In the genomic region with DNA sequence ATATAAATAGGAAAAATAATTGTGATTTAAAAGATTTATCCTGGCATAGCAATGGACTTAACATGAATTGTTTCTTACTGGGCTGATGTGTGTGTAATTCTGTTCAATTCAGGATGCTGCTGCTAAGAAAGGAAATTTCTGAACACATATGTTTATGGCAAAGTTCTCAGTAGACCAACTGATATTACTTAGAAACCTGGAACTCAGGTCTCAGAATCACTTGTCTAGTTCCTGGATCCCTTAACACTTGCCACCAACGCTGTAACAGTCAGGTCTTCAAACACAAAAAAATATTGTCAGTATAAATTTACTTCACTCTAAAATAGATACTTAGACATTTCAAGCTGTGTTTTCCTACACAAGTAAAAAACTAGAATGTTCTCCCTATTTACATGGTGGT, we compare ENCODE assay signal across 15 cellular contexts. TPM values are rescaled to one million over a fixed set of nuclear protein-coding genes. Genes with fewer than 3 reads are reported as not detected.
DNase-seq lines count a peak whose midpoint lies in the region; ATAC-seq and TF ChIP-seq lines count a peak whose summit lies in the region.
"Had no signal": no experiment of that assay in that cellular context is flagged by ENCODE, and none has a peak within 500 bp of the region (broad histone marks: within the 10 kb centered on the region; RNA-seq: fewer than 3 reads in every experiment).

No MANE protein-coding gene starts in this region.

- H3K79me1 ChIP-seq in neuronal stem cell (ENCODE audit: low read depth, low read length): peaks cover 2% of the 10 kb centered on the region

- H3K27ac Mint-ChIP-seq in CD4-positive, alpha-beta T cell: no peak overlapping the region
- peak overlapping the region; percentile 8; the same call in 1 of the 2 replicates for H3K27ac Mint-ChIP-seq in HFFc6
- H3K27ac Mint-ChIP-seq in activated naive CD8-positive, alpha-beta T cell: peak overlapping the region; percentile 47
- H3K27ac Mint-ChIP-seq in natural killer cell treated with Interleukin-12 subunit alpha and Interleukin-12 subunit beta and Interleukin-15 and Interleukin-18, amount 100 ng/mL, for 72 hours: peak overlapping the region; percentile 81 to 97

- H3K36me3 Mint-ChIP-seq in CD4-positive, alpha-beta T cell (ENCODE audit: low read depth): peaks cover 80% of the 10 kb centered on the region
- H3K36me3 Mint-ChIP-seq in HFFc6 (ENCODE audit: low read depth): peaks cover 33% of the 10 kb centered on the region
- peaks cover 21% of the 10 kb centered on the region for H3K36me3 Mint-ChIP-seq in activated naive CD8-positive, alpha-beta T cell
- peaks cover 43% of the 10 kb centered on the region for H3K36me3 Mint-ChIP-seq in natural killer cell treated with Interleukin-12 subunit alpha and Interleukin-12 subunit beta and Interleukin-15 and Interleukin-18, amount 100 ng/mL, for 72 hours

- no peak overlapping the region for H4K91ac ChIP-seq in neuronal stem cell (ENCODE audit: low read depth, low read length, poor library complexity)

- no peak overlapping the region for H3K4me2 ChIP-seq in neuronal stem cell (ENCODE audit: insufficient read depth, low read length, poor library complexity, severe bottlenecking)

- H3K18ac ChIP-seq in neuronal stem cell (ENCODE audit: low read length): no peak overlapping the region

- H3K9me3 ChIP-seq in CD4-positive, alpha-beta T cell (ENCODE audit: control insufficient read depth, low read length): no peaks in the 10 kb centered on the region
- H3K9me3 ChIP-seq in neuronal stem cell (replicated peaks in 1 of 2; ENCODE audit: control insufficient read depth in 2 of 2, insufficient read depth in 1 of 2, low read depth in 1 of 2, low read length in 2 of 2): no peaks in the 10 kb centered on the region
- H3K9me3 ChIP-seq: lower lobe of right lung had no signal

- H2AK5ac ChIP-seq in neuronal stem cell (ENCODE audit: low read depth, low read length): no peak overlapping the region

- H3K4me3 ChIP-seq in neuronal stem cell (ENCODE audit: low read length in 2 of 2): no peak overlapping the region
- H3K4me3 ChIP-seq: lower lobe of right lung had no signal

- intact Hi-C loops in CD4-positive, alpha-beta T cell (cut with DNase I, micrococcal nuclease): loop anchor here (10.0 kb wide), 3 partner anchors 91 to 501 kb away; a partner anchor contains a TSS

- no peak overlapping the region for H2BK15ac ChIP-seq in neuronal stem cell (ENCODE audit: low read length)

- no peak for TF ChIP-seq CTCF in CD4-positive, alpha-beta T cell (IDR thresholded peaks at IDR 0.05)
- TF ChIP-seq CTCF in HFFc6 (IDR thresholded peaks at IDR 0.05): no peak

- no peak for ATAC-seq in CD4-positive, alpha-beta T cell (ENCODE audit: poor library complexity)
- peak in 1 of 2 donors; percentile 56 for ATAC-seq in natural killer cell treated with Interleukin-12 subunit alpha and Interleukin-12 subunit beta and Interleukin-15 and Interleukin-18, amount 100 ng/mL, for 72 hours
- no peak for ATAC-seq in GM19467 (IDR thresholded peaks at IDR 0.05; ENCODE audit: unreplicated experiment)
- ATAC-seq: lower lobe of right lung, PC-3 had no signal

- no peaks in the 10 kb centered on the region for H3K9me3 Mint-ChIP-seq in CD4-positive, alpha-beta T cell
- H3K9me3 Mint-ChIP-seq in HFFc6: no peaks in the 10 kb centered on the region
- H3K9me3 Mint-ChIP-seq in activated naive CD8-positive, alpha-beta T cell (ENCODE audit: low read depth): no peaks in the 10 kb centered on the region
- no peaks in the 10 kb centered on the region for H3K9me3 Mint-ChIP-seq in natural killer cell treated with Interleukin-12 subunit alpha and Interleukin-12 subunit beta and Interleukin-15 and Interleukin-18, amount 100 ng/mL, for 72 hours

- H2AFZ ChIP-seq in neuronal stem cell (ENCODE audit: low read length): no peak overlapping the region

- CTCF ChIA-PET in CD4-positive, alpha-beta T cell (lab: Charles Lee): interaction anchor here (1.2 to 1.4 kb wide), 2 partner anchors 9 to 380 kb away, joined by 3 read pairs; no protein-coding TSS in a partner anchor

- no peak overlapping the region for H3K27ac ChIP-seq in CD4-positive, alpha-beta T cell (ENCODE audit: low read depth, low read length)
- H3K27ac ChIP-seq in neuronal stem cell (replicated peaks; ENCODE audit: low read length): no peak overlapping the region
- H3K27ac ChIP-seq: lower lobe of right lung had no signal

- H3K4me1 Mint-ChIP-seq in CD4-positive, alpha-beta T cell (ENCODE audit: low read depth): peaks cover 82% of the 10 kb centered on the region
- H3K4me1 Mint-ChIP-seq in HFFc6 (ENCODE audit: low read depth): peaks cover 48% of the 10 kb centered on the region
- H3K4me1 Mint-ChIP-seq in activated naive CD8-positive, alpha-beta T cell (ENCODE audit: low read depth): peaks cover 85% of the 10 kb centered on the region
- peaks cover 66 to 86% of the 10 kb centered on the region in 2 donors for H3K4me1 Mint-ChIP-seq in natural killer cell treated with Interleukin-12 subunit alpha and Interleukin-12 subunit beta and Interleukin-15 and Interleukin-18, amount 100 ng/mL, for 72 hours (ENCODE audit: low read depth in 2 of 2)

- POLR2A ChIA-PET in CD4-positive, alpha-beta T cell (lab: Charles Lee): no interaction called here

- H3K4me1 ChIP-seq in neuronal stem cell (ENCODE audit: control insufficient read depth in 2 of 2, insufficient read depth in 1 of 2, low read depth in 1 of 2, low read length in 2 of 2): peaks cover 8% of the 10 kb centered on the region in 2 donors

- H2BK5ac ChIP-seq in neuronal stem cell (ENCODE audit: low read length): no peak overlapping the region

- H3K9ac ChIP-seq in neuronal stem cell (ENCODE audit: low read depth, low read length, poor library complexity): no peak overlapping the region

- H3K4me3 Mint-ChIP-seq in CD4-positive, alpha-beta T cell: peak overlapping the region; percentile 11
- no peak overlapping the region for H3K4me3 Mint-ChIP-seq in HFFc6
- H3K4me3 Mint-ChIP-seq in activated naive CD8-positive, alpha-beta T cell: peak overlapping the region; percentile 52
- peak overlapping the region; percentile 83 for H3K4me3 Mint-ChIP-seq in natural killer cell treated with Interleukin-12 subunit alpha and Interleukin-12 subunit beta and Interleukin-15 and Interleukin-18, amount 100 ng/mL, for 72 hours

- no peak for DNase-seq in CD4-positive, alpha-beta T cell
- DNase-seq in HFFc6 (no peak), NCI-H1417 treated with DMSO at 0.1 percent for 48 hours (lab: John Stamatoyannopoulos, UW) (no peak), neuronal stem cell (ENCODE audit: low spot score) (no peak), DMS114 treated with DMSO at 0.1 percent for 48 hours (lab: John Stamatoyannopoulos, UW; ENCODE audit: unreplicated experiment) (no peak)
- DNase-seq in natural killer cell treated with Interleukin-12 subunit alpha and Interleukin-12 subunit beta and Interleukin-15 and Interleukin-18, amount 100 ng/mL, for 72 hours (ENCODE audit: low spot score): no peak
- DNase-seq: Calu3; effector memory CD4-positive, alpha-beta T cell; head of caudate nucleus; lower lobe of right lung; NCI-H2171; PC-3; stimulated activated CD4-positive, alpha-beta T cell treated with anti-CD3 and anti-CD28 coated beads, Interleukin-4, amount 100 ng/mL, for 4 hours had no signal

- H3K27me3 ChIP-seq in CD4-positive, alpha-beta T cell (ENCODE audit: control insufficient read depth, insufficient read depth, low read length): no peaks in the 10 kb centered on the region
- no peaks in the 10 kb centered on the region for H3K27me3 ChIP-seq in neuronal stem cell (ENCODE audit: control insufficient read depth in 3 of 3, insufficient read depth in 3 of 3, low read depth in 1 of 3, low read length in 3 of 3)

- no peak overlapping the region for H2BK120ac ChIP-seq in neuronal stem cell (ENCODE audit: low read depth, low read length)

- H3K36me3 ChIP-seq in neuronal stem cell (replicated peaks in 1 of 2; ENCODE audit: control insufficient read depth in 2 of 2, insufficient read depth in 2 of 2, low read length in 2 of 2): peaks cover 2 to 38% of the 10 kb centered on the region in 2 donors

- no peak overlapping the region for H2BK12ac ChIP-seq in neuronal stem cell (ENCODE audit: low read length)

- no peaks in the 10 kb centered on the region for H3K27me3 Mint-ChIP-seq in CD4-positive, alpha-beta T cell
- peaks cover 2% of the 10 kb centered on the region for H3K27me3 Mint-ChIP-seq in HFFc6 (ENCODE audit: insufficient read depth)
- no peaks in the 10 kb centered on the region for H3K27me3 Mint-ChIP-seq in activated naive CD8-positive, alpha-beta T cell
- no peaks in the 10 kb centered on the region for H3K27me3 Mint-ChIP-seq in natural killer cell treated with Interleukin-12 subunit alpha and Interleukin-12 subunit beta and Interleukin-15 and Interleukin-18, amount 100 ng/mL, for 72 hours

- H3K23ac ChIP-seq in neuronal stem cell (ENCODE audit: low read depth, low read length, poor library complexity): no peak overlapping the region

- H4K8ac ChIP-seq in neuronal stem cell (ENCODE audit: low read depth, low read length): no peak overlapping the region

- H3K4ac ChIP-seq in neuronal stem cell (ENCODE audit: low read length): no peak overlapping the region

- no CpG with 5 or more reads among the region's 1 CpG for WGBS in neuronal stem cell (ENCODE audit: extremely low coverage in 2 of 2, insufficient read length in 2 of 2, insufficient replicate concordance in 1 of 2), 2 donors

- no peak overlapping the region for H3K14ac ChIP-seq in neuronal stem cell (ENCODE audit: low read length)

RNA-seq across cellular contexts. Expression of a gene that starts 5.5 kb away (rescaled TPM):
- total RNA-seq in CD4-positive, alpha-beta T cell: 10 to 100 TPM; 11.9 to 12.2 TPM
- total RNA-seq in HFFc6 (2021; fragmentation: NEBNext Ultra II Directional; extraction: Animal tissue kit (Norgen Biotek cat#: 25700)): 10 to 100 TPM; 25.8 to 31.6 (median 26.5) TPM
- 10 to 100 TPM; 65.8 to 96.5 TPM for total RNA-seq in natural killer cell treated with Interleukin-12 subunit alpha and Interleukin-12 subunit beta and Interleukin-15 and Interleukin-18, amount 100 ng/mL, for 72 hours
- polyA plus RNA-seq in neuronal stem cell (2013, experiment 1 of 2): 21.2 TPM
- polyA plus RNA-seq in neuronal stem cell (2013, experiment 2 of 2): 21.7 TPM

RNA-seq across cellular contexts. Expression of a gene that starts 5.8 kb away (rescaled TPM):
- 1 to 10 TPM; 4.2 TPM for total RNA-seq in CD4-positive, alpha-beta T cell
- 10 to 100 TPM in 4 of 6 experiments, 1 to 10 TPM in 2; 9.0 to 11.3 (median 10.8) TPM for total RNA-seq in HFFc6 (2021; fragmentation: NEBNext Ultra II Directional; extraction: Animal tissue kit (Norgen Biotek cat#: 25700))
- total RNA-seq in natural killer cell treated with Interleukin-12 subunit alpha and Interleukin-12 subunit beta and Interleukin-15 and Interleukin-18, amount 100 ng/mL, for 72 hours: 10 to 100 TPM; 19.1 to 19.3 TPM
- polyA plus RNA-seq in neuronal stem cell (2013, experiment 1 of 2): 11.9 TPM
- 11.5 TPM for polyA plus RNA-seq in neuronal stem cell (2013, experiment 2 of 2)
